8 cellular contexts compared by ENCODE assay signal in the genomic region with DNA sequence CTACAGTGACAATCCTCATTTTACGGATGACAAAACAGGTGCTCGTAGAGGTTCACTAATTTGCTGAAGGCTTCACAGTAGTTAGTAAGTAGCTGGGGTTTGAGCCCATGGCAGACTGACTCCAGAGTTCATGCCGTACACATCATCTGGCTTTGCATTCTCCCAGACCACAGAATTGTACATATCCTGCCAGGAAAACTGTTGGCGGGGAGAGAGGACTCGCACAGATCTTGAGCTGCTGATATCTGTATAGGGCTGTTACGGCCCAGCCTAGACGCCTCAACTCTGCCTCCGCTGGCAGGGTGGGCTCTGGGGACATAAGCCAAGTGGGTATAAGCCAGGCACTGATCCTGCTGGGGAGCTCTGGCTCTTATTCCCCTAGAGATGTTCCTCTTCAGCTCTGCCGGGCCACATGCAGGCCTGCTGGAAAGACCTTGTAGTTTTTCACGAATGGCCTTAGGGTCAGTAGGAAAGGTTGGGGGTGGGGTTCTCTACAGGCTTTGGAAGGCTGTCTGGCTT. TPM values are rescaled to one million over a fixed set of nuclear protein-coding genes. Genes with fewer than 3 reads are reported as not detected.
DNase-seq lines count a peak whose midpoint lies in the region; ATAC-seq and TF ChIP-seq lines count a peak whose summit lies in the region.

No MANE protein-coding gene starts in this region.

- WGBS in endodermal cell (ENCODE audit: insufficient coverage in 1 of 2, insufficient read length in 1 of 2), 2 experiments, result 80 to 84% methylated on average over 9 to 10 of the region's 10 CpGs

- H3K27ac ChIP-seq in endodermal cell (ENCODE audit: low read depth, low read length), result peak overlapping the region; percentile 50
- peak overlapping the region; percentile 74 for H3K27ac ChIP-seq in muscle layer of duodenum (ENCODE audit: low read length)

- no peak overlapping the region for H3K4me3 Mint-ChIP-seq in endodermal cell

- no peaks in the 10 kb centered on the region for H3K9me3 Mint-ChIP-seq in endodermal cell

- TF ChIP-seq CTCF in AG04449 (IDR thresholded peaks at IDR 0.05; ENCODE audit: insufficient read depth, low read length, missing control alignments), result peak; percentile 8
- peak; percentile 43 for TF ChIP-seq CTCF in endodermal cell (conservative IDR thresholded peaks at IDR 0.05)

- CTCF ChIA-PET in AG04449 (lab: Yijun Ruan, JAX), result interaction anchor here (0.9 to 1.9 kb wide), 5 partner anchors 9 to 121 kb away, joined by 3 to 7 read pairs (median 4); no protein-coding TSS in a partner anchor

- peak overlapping the region; percentile 68 for H3K27ac Mint-ChIP-seq in endodermal cell

- no peak for ATAC-seq in GM18520 (IDR thresholded peaks at IDR 0.05; ENCODE audit: unreplicated experiment)
- no peak for ATAC-seq in GM19023 (IDR thresholded peaks at IDR 0.05; ENCODE audit: unreplicated experiment)
- no peak for ATAC-seq in GM19455 (IDR thresholded peaks at IDR 0.05; ENCODE audit: unreplicated experiment)
- no peak for ATAC-seq in HG03457 (IDR thresholded peaks at IDR 0.05; ENCODE audit: unreplicated experiment)

- H3K4me1 ChIP-seq in endodermal cell (ENCODE audit: control insufficient read depth, insufficient read depth, low read length) (peaks cover 21% of the 10 kb centered on the region), muscle layer of duodenum (ENCODE audit: control insufficient read depth in 1 of 2, insufficient read depth in 2 of 2, low read length in 2 of 2) (peaks cover 28 to 72% of the 10 kb centered on the region in 2 donors)

- H3K36me3 Mint-ChIP-seq in endodermal cell (ENCODE audit: low read depth), result peaks cover 2% of the 10 kb centered on the region

- H3K27me3 ChIP-seq in endodermal cell (ENCODE audit: control insufficient read depth, insufficient read depth, low read length, poor library complexity, severe bottlenecking) (no peaks in the 10 kb centered on the region), muscle layer of duodenum (ENCODE audit: low read depth, low read length) (no peaks in the 10 kb centered on the region)

- H3K4me3 ChIP-seq in AG04449 (ENCODE audit: low read depth, low read length) (peak overlapping the region; percentile 29), endodermal cell (ENCODE audit: low read length) (no peak overlapping the region), muscle layer of duodenum (ENCODE audit: low read depth in 1 of 2, low read length in 2 of 2) (peak overlapping the region in 1 of 2 donors; percentile 27)

- no peaks in the 10 kb centered on the region for H3K27me3 Mint-ChIP-seq in endodermal cell (ENCODE audit: insufficient read depth)

- POLR2A ChIA-PET in AG04449 (lab: Yijun Ruan, JAX), result interaction anchor here (1.1 kb wide), 3 partner anchors 8 to 14 kb away, joined by 3 to 7 read pairs (median 5); no protein-coding TSS in a partner anchor

- DNase-seq in AG04449 (ENCODE audit: low read depth, low spot score) (peak; percentile 77), NCI-H1694 (lab: John Stamatoyannopoulos, UW) (peak; percentile 31), endodermal cell (peak; percentile 75)

- peaks cover 64% of the 10 kb centered on the region for H3K4me1 Mint-ChIP-seq in endodermal cell

- H3K9me3 ChIP-seq in endodermal cell (ENCODE audit: control insufficient read depth, low read length) (no peaks in the 10 kb centered on the region), muscle layer of duodenum (ENCODE audit: control insufficient read depth in 1 of 2, low read length in 2 of 2) (no peaks in the 10 kb centered on the region)

- H3K36me3 ChIP-seq in endodermal cell (ENCODE audit: control insufficient read depth, insufficient read depth, low read length) (peaks cover 13% of the 10 kb centered on the region), muscle layer of duodenum (ENCODE audit: control insufficient read depth in 1 of 2, insufficient read depth in 2 of 2, low read length in 2 of 2) (no peaks in the 10 kb centered on the region)

- no peak overlapping the region for H3K9ac ChIP-seq in endodermal cell (ENCODE audit: extremely low read depth, low read length, poor library complexity, severe bottlenecking)

RNA-seq across cellular contexts. Expression of a gene that starts 16.3 kb away (rescaled TPM):
- 100 to 1,000 TPM; 193 to 273 TPM for total RNA-seq in endodermal cell
- polyA plus RNA-seq in endodermal cell (2013, experiment 1 of 2), result 115 TPM
- 107 TPM for polyA plus RNA-seq in endodermal cell (2013, experiment 2 of 2)
